Comparison of ENCODE assay signal across 15 cellular contexts in genomic region chr17:59627269-59627668, GRCh38. TPM values are rescaled to one million over a fixed set of nuclear protein-coding genes. Genes with fewer than 3 reads are reported as not detected.
DNase-seq lines count a peak whose midpoint lies in the region; ATAC-seq and TF ChIP-seq lines count a peak whose summit lies in the region.
"Had no signal": no experiment of that assay in that cellular context is flagged by ENCODE, and none has a peak within 500 bp of the region (broad histone marks: within the 10 kb centered on the region; RNA-seq: fewer than 3 reads in every experiment).

No MANE protein-coding gene starts in this region.

- H3K27ac ChIP-seq in OCI-LY7 (ENCODE audit: low read depth, low read length, poor library complexity, severe bottlenecking) = peak overlapping the region; percentile 31
- H3K27ac ChIP-seq in transverse colon = peak overlapping the region; percentile 2 to 54 (median 34)
- H3K27ac ChIP-seq: parathyroid adenoma had no signal

- TF ChIP-seq CTCF in OCI-LY7 (conservative IDR thresholded peaks at IDR 0.05; ENCODE audit: low read length) (no peak), transverse colon (IDR thresholded peaks at IDR 0.05) (no peak)

- BruUV-seq in OCI-LY7 (replicated peaks; lab: Mats Ljungman, UMichigan) = no TSS peak

- no peaks in the 10 kb centered on the region for H3K9me3 Mint-ChIP-seq in activated naive CD4-positive, alpha-beta T cell treated with anti-CD3 and anti-CD28 coated beads, Interleukin-2, amount 50 U/mL, for 24 hours
- H3K9me3 Mint-ChIP-seq in activated naive CD4-positive, alpha-beta T cell treated with anti-CD3 and anti-CD28 coated beads for 36 hours = no peaks in the 10 kb centered on the region
- H3K9me3 Mint-ChIP-seq: activated CD4-positive, alpha-beta T cell treated with anti-CD3 and anti-CD28 coated beads, Interleukin-2, amount 10 ng/mL, durations not matched to agents 24 days and 14 days; activated T-cell treated with anti-CD3 and anti-CD28 coated beads, Interleukin-2, amount 50 U/mL, for 4 hours had no signal

- no peak for ATAC-seq in HG03469 (IDR thresholded peaks at IDR 0.05; ENCODE audit: unreplicated experiment)
- ATAC-seq in Right ventricle myocardium superior (ENCODE audit: poor library complexity) = no peak

- H4K20me1 ChIP-seq in OCI-LY7 (ENCODE audit: insufficient read depth, low read length) = peaks cover 44% of the 10 kb centered on the region

- in situ Hi-C loops in transverse colon (cut with MboI; ENCODE audit: low pct_ligation_motif_present in 1 of 4, low pct_unique_long_range_greater_than_20kb in 1 of 4, low sequenced_read_pairs in 3 of 4) = no loop called here

- H3K4me1 Mint-ChIP-seq in activated naive CD4-positive, alpha-beta T cell treated with anti-CD3 and anti-CD28 coated beads, Interleukin-2, amount 50 U/mL, for 24 hours = peaks cover 71% of the 10 kb centered on the region
- H3K4me1 Mint-ChIP-seq in activated naive CD4-positive, alpha-beta T cell treated with anti-CD3 and anti-CD28 coated beads for 36 hours (ENCODE audit: low read depth) = peaks cover 75% of the 10 kb centered on the region

- TF ChIP-seq EP300 in transverse colon (IDR thresholded peaks at IDR 0.05; ENCODE audit: low read depth) = no peak

- H3K4me3 ChIP-seq in OCI-LY7 (ENCODE audit: low read depth, low read length, poor library complexity, severe bottlenecking) (no peak overlapping the region), transverse colon (no peak overlapping the region)
- H3K4me3 ChIP-seq: heart left ventricle had no signal

- intact Hi-C loops in activated naive CD4-positive, alpha-beta T cell treated with anti-CD3 and anti-CD28 coated beads for 36 hours (cut with micrococcal nuclease) = no loop called here
- intact Hi-C loops in OCI-LY7 (cut with micrococcal nuclease; ENCODE audit: unreplicated experiment) (no loop called here), transverse colon (cut with DNase I; ENCODE audit: low total_unique reads) (no loop called here), Right ventricle myocardium superior (cut with DNase I) (no loop called here)

- H3K9me2 ChIP-seq in OCI-LY7 (ENCODE audit: insufficient read depth, low read length) = no peaks in the 10 kb centered on the region

- no peaks in the 10 kb centered on the region for H3K27me3 Mint-ChIP-seq in activated naive CD4-positive, alpha-beta T cell treated with anti-CD3 and anti-CD28 coated beads, Interleukin-2, amount 50 U/mL, for 24 hours
- H3K27me3 Mint-ChIP-seq in activated naive CD4-positive, alpha-beta T cell treated with anti-CD3 and anti-CD28 coated beads for 36 hours (ENCODE audit: low read depth) = no peaks in the 10 kb centered on the region
- H3K27me3 Mint-ChIP-seq: activated CD4-positive, alpha-beta T cell treated with anti-CD3 and anti-CD28 coated beads, Interleukin-2, amount 10 ng/mL, durations not matched to agents 24 days and 14 days had no signal

- H3K4me1 ChIP-seq in OCI-LY7 (ENCODE audit: insufficient read depth, low read length, poor library complexity, severe bottlenecking) (peaks cover 53% of the 10 kb centered on the region), transverse colon (peaks cover 25 to 82% (median 62%) of the 10 kb centered on the region in 4 donors)

- DNase-seq in activated naive CD4-positive, alpha-beta T cell treated with anti-CD3 and anti-CD28 coated beads for 36 hours = no peak
- DNase-seq in OCI-LY7 (ENCODE audit: low spot score) (no peak), fibroblast of peridontal ligament (ENCODE audit: extremely low read depth) (peak; percentile 67), transverse colon (no peak), OCI-M1 (lab: John Stamatoyannopoulos, UW) (no peak), Right ventricle myocardium superior (no peak)
- DNase-seq: activated CD4-positive, alpha-beta T cell treated with anti-CD3 and anti-CD28 coated beads, Interleukin-2, amount 10 ng/mL, durations not matched to agents 24 days and 14 days; activated T-cell treated with anti-CD3 and anti-CD28 coated beads, Interleukin-2, amount 50 U/mL, for 4 hours; anterior cingulate cortex; heart left ventricle; NCI-H774; T-helper 2 cell had no signal

- H3K9me3 ChIP-seq in OCI-LY7 (ENCODE audit: low read length) (peaks cover 16% of the 10 kb centered on the region; the same call in 1 of the 2 replicates), transverse colon (no peaks in the 10 kb centered on the region)
- H3K9me3 ChIP-seq: heart left ventricle had no signal

- CTCF ChIA-PET in activated naive CD4-positive, alpha-beta T cell treated with anti-CD3 and anti-CD28 coated beads for 36 hours (lab: Charles Lee) = no interaction called here
- CTCF ChIA-PET in OCI-LY7 (lab: Charles Lee; ENCODE audit: unreplicated experiment) = interaction anchor here (0.6 kb wide), 1 partner anchor 52 kb away, joined by 3 read pairs; no protein-coding TSS in a partner anchor

- H3K36me3 ChIP-seq in OCI-LY7 (ENCODE audit: insufficient read depth, low read length) (peaks cover 82% of the 10 kb centered on the region), transverse colon (no peaks in the 10 kb centered on the region)

- H3K4me3 Mint-ChIP-seq in activated naive CD4-positive, alpha-beta T cell treated with anti-CD3 and anti-CD28 coated beads, Interleukin-2, amount 50 U/mL, for 24 hours = peak overlapping the region; percentile 19
- H3K4me3 Mint-ChIP-seq in activated naive CD4-positive, alpha-beta T cell treated with anti-CD3 and anti-CD28 coated beads for 36 hours = no peak overlapping the region
- H3K4me3 Mint-ChIP-seq: activated CD4-positive, alpha-beta T cell treated with anti-CD3 and anti-CD28 coated beads, Interleukin-2, amount 10 ng/mL, durations not matched to agents 24 days and 14 days; activated T-cell treated with anti-CD3 and anti-CD28 coated beads, Interleukin-2, amount 50 U/mL, for 4 hours had no signal

- no peak for TF ChIP-seq POLR2A in transverse colon (IDR thresholded peaks at IDR 0.05)

- H3K27ac Mint-ChIP-seq in activated naive CD4-positive, alpha-beta T cell treated with anti-CD3 and anti-CD28 coated beads, Interleukin-2, amount 50 U/mL, for 24 hours = no peak overlapping the region
- H3K27ac Mint-ChIP-seq in activated naive CD4-positive, alpha-beta T cell treated with anti-CD3 and anti-CD28 coated beads for 36 hours = no peak overlapping the region

- H2AFZ ChIP-seq in OCI-LY7 (ENCODE audit: low read length) = no peak overlapping the region
- H2AFZ ChIP-seq: parathyroid adenoma had no signal

- no peaks in the 10 kb centered on the region for H3K27me3 ChIP-seq in transverse colon
- H3K27me3 ChIP-seq: heart left ventricle had no signal

- WGBS in transverse colon (ENCODE audit: low coverage in 1 of 2), 2 donors = 57 to 63% methylated on average over 3 of the region's 3 CpGs

- POLR2A ChIA-PET in OCI-LY7 (lab: Charles Lee) = interaction anchor here (0.7 to 1.5 kb wide), 3 partner anchors 16 to 1099 kb away, joined by 4 to 5 read pairs (median 4); no protein-coding TSS in a partner anchor

- H3K36me3 Mint-ChIP-seq in activated naive CD4-positive, alpha-beta T cell treated with anti-CD3 and anti-CD28 coated beads, Interleukin-2, amount 50 U/mL, for 24 hours = peaks cover 10% of the 10 kb centered on the region
- H3K36me3 Mint-ChIP-seq in activated naive CD4-positive, alpha-beta T cell treated with anti-CD3 and anti-CD28 coated beads for 36 hours (ENCODE audit: low read depth) = peaks cover 17% of the 10 kb centered on the region

- H3K4me2 ChIP-seq in OCI-LY7 (ENCODE audit: low read length) = peak overlapping the region; percentile 22

- H3K79me2 ChIP-seq in OCI-LY7 (ENCODE audit: insufficient read depth, low read depth, low read length) = peaks cover 100% of the 10 kb centered on the region

RNA-seq across cellular contexts. Expression of gene CLTC, which starts 7.6 kb away (rescaled TPM):
- 100 to 1,000 TPM; 127 to 134 TPM for total RNA-seq in activated naive CD4-positive, alpha-beta T cell treated with anti-CD3 and anti-CD28 coated beads for 36 hours
- 123 and 155 TPM in 2 replicates for total RNA-seq in OCI-LY7 (2014; rRNA removed; shearing (Covaris generic))
- total RNA-seq in OCI-LY7 (2022) (214 and 227 TPM in 2 replicates), transverse colon (100 to 1,000 TPM; 165 to 283 (median 242) TPM), Right ventricle myocardium superior (126 TPM)
